ENCODE assay signal across 9 cellular contexts in the genomic region with DNA sequence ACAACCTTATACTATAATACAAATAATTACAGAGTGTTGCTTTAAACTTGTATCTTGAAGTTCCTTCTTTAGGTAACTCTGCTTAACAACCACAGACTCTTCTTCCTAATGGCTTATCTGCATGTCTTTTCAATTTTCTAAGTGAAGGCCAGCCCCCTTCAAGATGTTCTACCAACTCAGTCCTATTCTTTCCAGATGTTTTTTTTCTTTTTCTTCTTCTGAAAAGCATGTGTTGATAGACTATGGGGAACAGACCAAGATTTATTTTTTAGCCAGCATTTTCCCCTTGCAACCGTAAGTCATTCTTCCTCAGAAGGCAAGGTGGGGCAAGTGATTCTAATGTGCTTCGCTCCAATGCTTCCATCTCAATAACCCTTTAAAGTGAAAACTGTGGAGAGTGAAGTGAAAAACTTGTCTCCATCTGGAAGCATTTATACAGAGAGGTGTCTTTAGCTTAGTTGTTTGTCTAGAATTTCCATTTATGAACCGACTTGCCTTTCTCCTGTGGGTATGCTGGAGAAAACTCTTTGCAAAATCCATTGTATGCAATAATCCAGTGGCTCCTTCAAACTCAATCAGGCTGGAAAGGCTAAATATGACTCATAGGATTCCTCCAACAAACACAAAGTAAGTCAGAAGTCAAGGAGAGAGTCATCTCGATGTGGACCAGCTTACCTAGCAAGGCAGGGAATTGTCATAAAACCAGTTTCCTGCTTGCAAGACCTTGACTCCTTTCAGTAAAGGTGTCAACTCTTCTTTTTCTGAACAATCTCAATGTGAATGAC.
A peak's percentile ranks its signal among the peaks of the same experiment; 100 is the strongest.
DNase-seq lines count a peak whose midpoint lies in the region; ATAC-seq and TF ChIP-seq lines count a peak whose summit lies in the region.
"Had no signal": no experiment of that assay in that cellular context is flagged by ENCODE, and none has a peak within 500 bp of the region (broad histone marks: within the 10 kb centered on the region; RNA-seq: fewer than 3 reads in every experiment).

No MANE protein-coding gene starts in this region.

- peaks cover 52% of the 10 kb centered on the region for H3K4me1 Mint-ChIP-seq in Caco-2 (ENCODE audit: low read depth, unreplicated experiment)
- H3K4me1 Mint-ChIP-seq in endodermal cell, result peaks cover 20% of the 10 kb centered on the region
- H3K4me1 Mint-ChIP-seq in natural killer cell treated with Interleukin-12 subunit alpha and Interleukin-12 subunit beta and Interleukin-15 and Interleukin-18, amount 100 ng/mL, for 72 hours (ENCODE audit: low read depth in 2 of 2), result peaks cover 70% of the 10 kb centered on the region in 2 donors

- ATAC-seq in natural killer cell treated with Interleukin-12 subunit alpha and Interleukin-12 subunit beta and Interleukin-15 and Interleukin-18, amount 100 ng/mL, for 72 hours, result no peak
- ATAC-seq in GM19324 (IDR thresholded peaks at IDR 0.05; ENCODE audit: low FRiP score, unreplicated experiment), result no peak

- DNase-seq in Caco-2 (no peak), endodermal cell (no peak), posterior cingulate gyrus (no peak), OCI-M2 (lab: John Stamatoyannopoulos, UW; ENCODE audit: unreplicated experiment) (no peak), NCI-H748 (lab: John Stamatoyannopoulos, UW; ENCODE audit: unreplicated experiment) (no peak)
- no peak for DNase-seq in natural killer cell treated with Interleukin-12 subunit alpha and Interleukin-12 subunit beta and Interleukin-15 and Interleukin-18, amount 100 ng/mL, for 72 hours (ENCODE audit: low spot score)

- POLR2A ChIA-PET in Caco-2 (lab: Charles Lee), result no interaction called here

- BruUV-seq in Caco-2 (replicated peaks; lab: Mats Ljungman, UMichigan), result no TSS peak

- no peak overlapping the region for H2AFZ ChIP-seq in OCI-LY3 (ENCODE audit: low read depth, low read length)

- no peaks in the 10 kb centered on the region for H3K9me3 Mint-ChIP-seq in Caco-2 (ENCODE audit: unreplicated experiment)
- no peaks in the 10 kb centered on the region for H3K9me3 Mint-ChIP-seq in endodermal cell
- H3K9me3 Mint-ChIP-seq in natural killer cell treated with Interleukin-12 subunit alpha and Interleukin-12 subunit beta and Interleukin-15 and Interleukin-18, amount 100 ng/mL, for 72 hours, result peaks cover 4% of the 10 kb centered on the region

- peak overlapping the region; percentile 21 for H3K27ac Mint-ChIP-seq in Caco-2 (ENCODE audit: unreplicated experiment)
- H3K27ac Mint-ChIP-seq in endodermal cell, result peak overlapping the region; percentile 67
- H3K27ac Mint-ChIP-seq in natural killer cell treated with Interleukin-12 subunit alpha and Interleukin-12 subunit beta and Interleukin-15 and Interleukin-18, amount 100 ng/mL, for 72 hours, result peak overlapping the region; percentile 74 to 93
- H3K27ac Mint-ChIP-seq: progenitor cell of endocrine pancreas had no signal

- H3K79me2 ChIP-seq in OCI-LY3 (ENCODE audit: low read length), result peaks cover 31% of the 10 kb centered on the region; the same call in 1 of the 2 replicates

- H3K4me2 ChIP-seq in OCI-LY3 (ENCODE audit: low read length), result peak overlapping the region; percentile 79

- H3K27me3 Mint-ChIP-seq in Caco-2 (ENCODE audit: insufficient read depth, unreplicated experiment) (no peaks in the 10 kb centered on the region), endodermal cell (ENCODE audit: insufficient read depth) (no peaks in the 10 kb centered on the region)
- no peaks in the 10 kb centered on the region for H3K27me3 Mint-ChIP-seq in natural killer cell treated with Interleukin-12 subunit alpha and Interleukin-12 subunit beta and Interleukin-15 and Interleukin-18, amount 100 ng/mL, for 72 hours
- H3K27me3 Mint-ChIP-seq: progenitor cell of endocrine pancreas had no signal

- no peaks in the 10 kb centered on the region for H3K27me3 ChIP-seq in Caco-2 (replicated peaks; ENCODE audit: control insufficient read depth, insufficient read depth, low read length)
- H3K27me3 ChIP-seq in OCI-LY3 (ENCODE audit: low read depth, low read length), result no peaks in the 10 kb centered on the region
- H3K27me3 ChIP-seq in endodermal cell (ENCODE audit: control insufficient read depth, insufficient read depth, low read length, poor library complexity, severe bottlenecking), result no peaks in the 10 kb centered on the region

- H3K4me3 Mint-ChIP-seq in Caco-2 (ENCODE audit: unreplicated experiment) (no peak overlapping the region), endodermal cell (no peak overlapping the region)
- peak overlapping the region; percentile 79 for H3K4me3 Mint-ChIP-seq in natural killer cell treated with Interleukin-12 subunit alpha and Interleukin-12 subunit beta and Interleukin-15 and Interleukin-18, amount 100 ng/mL, for 72 hours

- CTCF ChIA-PET in Caco-2 (lab: Charles Lee), result interaction anchor here (0.9 kb wide), 1 partner anchor 84 kb away, joined by 5 read pairs; a partner anchor contains a TSS

- H3K36me3 ChIP-seq in Caco-2 (ENCODE audit: control insufficient read depth, insufficient read depth, low read length) (no peaks in the 10 kb centered on the region), OCI-LY3 (replicated peaks; ENCODE audit: low read depth, low read length) (no peaks in the 10 kb centered on the region), endodermal cell (ENCODE audit: control insufficient read depth, insufficient read depth, low read length) (no peaks in the 10 kb centered on the region)

- H3K9ac ChIP-seq in OCI-LY3 (ENCODE audit: low read length) (peak overlapping the region; percentile 26; the same call in 1 of the 2 replicates), endodermal cell (ENCODE audit: extremely low read depth, low read length, poor library complexity, severe bottlenecking) (no peak overlapping the region)

- peak overlapping the region; percentile 78 for H3K27ac ChIP-seq in OCI-LY3 (ENCODE audit: low read length)
- no peak overlapping the region for H3K27ac ChIP-seq in endodermal cell (ENCODE audit: low read depth, low read length)

- H3K4me3 ChIP-seq in Caco-2 (ENCODE audit: low read depth, low read length) (no peak overlapping the region), OCI-LY3 (ENCODE audit: low read length) (no peak overlapping the region), endodermal cell (ENCODE audit: low read length) (no peak overlapping the region)

- TF ChIP-seq CTCF in Caco-2 (IDR thresholded peaks at IDR 0.05; ENCODE audit: insufficient read depth in 1 of 2, low read depth in 1 of 2, low read length in 1 of 2, severe bottlenecking in 1 of 2, unreplicated experiment in 1 of 2) (no peak), OCI-LY3 (IDR thresholded peaks at IDR 0.05; ENCODE audit: low read depth, low read length) (no peak), endodermal cell (conservative IDR thresholded peaks at IDR 0.05) (no peak)

- H3K4me1 ChIP-seq in Caco-2 (peaks cover 22% of the 10 kb centered on the region), OCI-LY3 (ENCODE audit: low read length) (peaks cover 66% of the 10 kb centered on the region), endodermal cell (ENCODE audit: control insufficient read depth, insufficient read depth, low read length) (peaks cover 7% of the 10 kb centered on the region)

- intact Hi-C loops in Caco-2 (cut with micrococcal nuclease; ENCODE audit: unreplicated experiment) (no loop called here), posterior cingulate gyrus (cut with DNase I) (loop anchor here (10.0 kb wide), 1 partner anchor 76 kb away; no protein-coding TSS in a partner anchor)

- H3K9me3 ChIP-seq in Caco-2 (no peaks in the 10 kb centered on the region), OCI-LY3 (ENCODE audit: insufficient read depth, low read length) (no peaks in the 10 kb centered on the region), endodermal cell (ENCODE audit: control insufficient read depth, low read length) (no peaks in the 10 kb centered on the region)

- H3K36me3 Mint-ChIP-seq in Caco-2 (ENCODE audit: insufficient read depth, unreplicated experiment), result peaks cover 5% of the 10 kb centered on the region
- H3K36me3 Mint-ChIP-seq in endodermal cell (ENCODE audit: low read depth), result peaks cover 3% of the 10 kb centered on the region
- no peaks in the 10 kb centered on the region for H3K36me3 Mint-ChIP-seq in natural killer cell treated with Interleukin-12 subunit alpha and Interleukin-12 subunit beta and Interleukin-15 and Interleukin-18, amount 100 ng/mL, for 72 hours

- H4K20me1 ChIP-seq in OCI-LY3 (ENCODE audit: insufficient read depth, low read length), result no peaks in the 10 kb centered on the region

- WGBS in endodermal cell (ENCODE audit: insufficient coverage in 1 of 2, insufficient read length in 1 of 2), 2 experiments, result 94 to 97% methylated on average over 2 to 4 of the region's 4 CpGs

Comparison
In these comparisons a context has a peak if more than half of its experiments do, and no peak if none do; other contexts are left out.
1. H3K27ac Mint-ChIP-seq: peak in every context shown above with its lines; median percentile 84 in natural killer cell treated with Interleukin-12 subunit alpha and Interleukin-12 subunit beta and Interleukin-15 and Interleukin-18, amount 100 ng/mL, for 72 hours; 67 in endodermal cell; 21 in Caco-2.